ENCODE assay signal across 21 cellular contexts in genomic region chr20:24653306-24653705, GRCh38.
DNase-seq lines count a peak whose midpoint lies in the region; ATAC-seq and TF ChIP-seq lines count a peak whose summit lies in the region.
"Had no signal": no experiment of that assay in that cellular context is flagged by ENCODE, and none has a peak within 500 bp of the region (broad histone marks: within the 10 kb centered on the region; RNA-seq: fewer than 3 reads in every experiment).

No MANE protein-coding gene starts in this region.

- ATAC-seq in GM19455 (IDR thresholded peaks at IDR 0.05; ENCODE audit: unreplicated experiment) (no peak), left colon (no peak), HG03095 (IDR thresholded peaks at IDR 0.05; ENCODE audit: unreplicated experiment) (no peak)
- ATAC-seq: activated CD8-positive, alpha-beta T cell treated with anti-CD3 and anti-CD28 coated beads, Interleukin-2, amount 10 ng/mL, durations not matched to agents 7 days and 5 days; activated T-cell treated with anti-CD3 and anti-CD28 coated beads, Interleukin-2, amount 50 U/mL, for 72 hours; esophagus mucosa; lower lobe of right lung; natural killer cell treated with Interleukin-12 subunit alpha and Interleukin-12 subunit beta and Interleukin-15 and Interleukin-18, amount 100 ng/mL, for 72 hours; stimulated activated memory B cell treated with anti-CD40 and anti-IgM and Interleukin-4, amounts not matched to agents 10 μg/mL and 1 μg/mL and 100 μg/mL, for 72 hours had no signal

- no peaks in the 10 kb centered on the region for H3K27me3 ChIP-seq in MG63
- no peaks in the 10 kb centered on the region for H3K27me3 ChIP-seq in endodermal cell (ENCODE audit: control insufficient read depth, insufficient read depth, low read length, poor library complexity, severe bottlenecking)
- H3K27me3 ChIP-seq in sigmoid colon = no peaks in the 10 kb centered on the region

- DNase-seq in ELF-1 (ENCODE audit: low read depth, low spot score) (peak; percentile 29), MG63 (peak; percentile 72), endodermal cell (no peak), sigmoid colon (peak; percentile 17), left colon (no peak)
- DNase-seq: activated CD8-positive, alpha-beta T cell treated with anti-CD3 and anti-CD28 coated beads, Interleukin-2, amount 10 ng/mL, durations not matched to agents 7 days and 5 days; activated T-cell treated with anti-CD3 and anti-CD28 coated beads, Interleukin-2, amount 50 U/mL, for 72 hours; C1 segment of cervical spinal cord; central memory CD4-positive, alpha-beta T cell; lower lobe of right lung; MM.1S; NCI-H187; NCI-H226; NK-92 treated with Interleukin-12 subunit alpha and Interleukin-12 subunit beta, amount 100 ng/mL, for 24 hours; T-helper 1 cell had no signal

- TF ChIP-seq POLR2A in sigmoid colon (IDR thresholded peaks at IDR 0.05) = no peak

- H3K27me3 Mint-ChIP-seq in endodermal cell (ENCODE audit: insufficient read depth) = no peaks in the 10 kb centered on the region
- H3K27me3 Mint-ChIP-seq: stimulated activated memory B cell treated with anti-CD40 and anti-IgM and Interleukin-4, amounts not matched to agents 10 μg/mL and 1 μg/mL and 100 μg/mL, for 72 hours had no signal

- H3K9me3 ChIP-seq in MG63 = no peaks in the 10 kb centered on the region
- H3K9me3 ChIP-seq in endodermal cell (ENCODE audit: control insufficient read depth, low read length) = no peaks in the 10 kb centered on the region
- H3K9me3 ChIP-seq in sigmoid colon = no peaks in the 10 kb centered on the region
- H3K9me3 ChIP-seq: lower lobe of right lung had no signal

- no peak for TF ChIP-seq CTCF in endodermal cell (conservative IDR thresholded peaks at IDR 0.05)
- TF ChIP-seq CTCF in sigmoid colon (IDR thresholded peaks at IDR 0.05) = no peak

- no peak overlapping the region for H3K9ac ChIP-seq in endodermal cell (ENCODE audit: extremely low read depth, low read length, poor library complexity, severe bottlenecking)

- no peak overlapping the region for H3K4me3 Mint-ChIP-seq in endodermal cell
- H3K4me3 Mint-ChIP-seq: activated CD8-positive, alpha-beta T cell treated with anti-CD3 and anti-CD28 coated beads, Interleukin-2, amount 10 ng/mL, durations not matched to agents 7 days and 5 days; activated T-cell treated with anti-CD3 and anti-CD28 coated beads, Interleukin-2, amount 50 U/mL, for 72 hours; natural killer cell treated with Interleukin-12 subunit alpha and Interleukin-12 subunit beta and Interleukin-15 and Interleukin-18, amount 100 ng/mL, for 72 hours; stimulated activated memory B cell treated with anti-CD40 and anti-IgM and Interleukin-4, amounts not matched to agents 10 μg/mL and 1 μg/mL and 100 μg/mL, for 72 hours had no signal

- intact Hi-C loops in sigmoid colon (cut with DNase I) = loop anchor here (10.0 kb wide), 1 partner anchor 61 kb away; no protein-coding TSS in a partner anchor
- intact Hi-C loops in left colon (cut with DNase I, micrococcal nuclease) = no loop called here

- WGBS in endodermal cell (ENCODE audit: insufficient coverage in 1 of 2, insufficient read length in 1 of 2), 2 experiments = 80 to 97% methylated on average over 4 to 5 of the region's 5 CpGs
- WGBS in sigmoid colon, 2 donors = 68 to 83% methylated on average over 5 of the region's 5 CpGs

- no peaks in the 10 kb centered on the region for H3K36me3 ChIP-seq in MG63
- H3K36me3 ChIP-seq in endodermal cell (ENCODE audit: control insufficient read depth, insufficient read depth, low read length) = no peaks in the 10 kb centered on the region
- H3K36me3 ChIP-seq in sigmoid colon = no peaks in the 10 kb centered on the region
- H3K36me3 ChIP-seq: lower lobe of right lung had no signal

- no peaks in the 10 kb centered on the region for H3K4me1 ChIP-seq in endodermal cell (ENCODE audit: control insufficient read depth, insufficient read depth, low read length)
- peaks cover 0 to 9% (median 0%) of the 10 kb centered on the region in 4 donors for H3K4me1 ChIP-seq in sigmoid colon
- H3K4me1 ChIP-seq: lower lobe of right lung had no signal

- no peaks in the 10 kb centered on the region for H3K9me3 Mint-ChIP-seq in endodermal cell
- H3K9me3 Mint-ChIP-seq: activated T-cell treated with anti-CD3 and anti-CD28 coated beads, Interleukin-2, amount 50 U/mL, for 72 hours; natural killer cell treated with Interleukin-12 subunit alpha and Interleukin-12 subunit beta and Interleukin-15 and Interleukin-18, amount 100 ng/mL, for 72 hours had no signal

- peaks cover 7% of the 10 kb centered on the region for H3K4me1 Mint-ChIP-seq in endodermal cell

- H3K4me3 ChIP-seq in MG63 (no peak overlapping the region), endodermal cell (ENCODE audit: low read length) (no peak overlapping the region), sigmoid colon (no peak overlapping the region)
- H3K4me3 ChIP-seq: lower lobe of right lung had no signal

- H3K36me3 Mint-ChIP-seq in endodermal cell (ENCODE audit: low read depth) = no peaks in the 10 kb centered on the region
- H3K36me3 Mint-ChIP-seq: natural killer cell treated with Interleukin-12 subunit alpha and Interleukin-12 subunit beta and Interleukin-15 and Interleukin-18, amount 100 ng/mL, for 72 hours; stimulated activated memory B cell treated with anti-CD40 and anti-IgM and Interleukin-4, amounts not matched to agents 10 μg/mL and 1 μg/mL and 100 μg/mL, for 72 hours had no signal

- no peak for TF ChIP-seq EP300 in sigmoid colon (IDR thresholded peaks at IDR 0.05)

- H3K27ac Mint-ChIP-seq in endodermal cell = peak overlapping the region; percentile 41
- H3K27ac Mint-ChIP-seq: activated CD8-positive, alpha-beta T cell treated with anti-CD3 and anti-CD28 coated beads, Interleukin-2, amount 10 ng/mL, durations not matched to agents 7 days and 5 days; natural killer cell treated with Interleukin-12 subunit alpha and Interleukin-12 subunit beta and Interleukin-15 and Interleukin-18, amount 100 ng/mL, for 72 hours; stimulated activated memory B cell treated with anti-CD40 and anti-IgM and Interleukin-4, amounts not matched to agents 10 μg/mL and 1 μg/mL and 100 μg/mL, for 72 hours had no signal

- no peak overlapping the region for H3K27ac ChIP-seq in endodermal cell (ENCODE audit: low read depth, low read length)
- H3K27ac ChIP-seq in sigmoid colon = no peak overlapping the region
- H3K27ac ChIP-seq: lower lobe of right lung, VCaP had no signal

Comparison
In these comparisons a context has a peak if more than half of its experiments do, and no peak if none do; other contexts are left out.
1. DNase-seq: peak in ELF-1 (single experiment), MG63 (single experiment) and sigmoid colon (single experiment); none in endodermal cell (single experiment) and left colon (0 of 2).